ENCODE assay signal across 12 cellular contexts in genomic region chr2:150586858-150587257, GRCh38.
DNase-seq lines count a peak whose midpoint lies in the region; ATAC-seq and TF ChIP-seq lines count a peak whose summit lies in the region.
"Had no signal": no experiment of that assay in that cellular context is flagged by ENCODE, and none has a peak within 500 bp of the region (broad histone marks: within the 10 kb centered on the region; RNA-seq: fewer than 3 reads in every experiment).

No MANE protein-coding gene starts in this region.

- no peak for TF ChIP-seq CTCF in fibroblast of pulmonary artery (IDR thresholded peaks at IDR 0.05; ENCODE audit: low read length, missing control alignments)

- peak; percentile 70 for ATAC-seq in sciatic nerve
- ATAC-seq in HG03521 (IDR thresholded peaks at IDR 0.05; ENCODE audit: unreplicated experiment) = no peak
- no peak for ATAC-seq in HG03108 (IDR thresholded peaks at IDR 0.05; ENCODE audit: unreplicated experiment)
- ATAC-seq: naive thymus-derived CD4-positive, alpha-beta T cell had no signal

- intact Hi-C loops in sciatic nerve (cut with DNase I) = no loop called here

- DNase-seq in DMS53 (lab: John Stamatoyannopoulos, UW) = peak; percentile 1
- no peak for DNase-seq in DMS53 treated with DMSO at 0.1 percent for 48 hours (lab: John Stamatoyannopoulos, UW; ENCODE audit: unreplicated experiment)
- peak; percentile 7 for DNase-seq in SKM-1 (lab: John Stamatoyannopoulos, UW; ENCODE audit: unreplicated experiment)
- peak; percentile 88 for DNase-seq in fibroblast of pulmonary artery (ENCODE audit: low read depth)
- DNase-seq in sciatic nerve (ENCODE audit: low spot score) = no peak
- no peak for DNase-seq in T1000 (lab: John Stamatoyannopoulos, UW)
- DNase-seq: activated CD4-positive, alpha-beta T cell treated with anti-CD3 and anti-CD28 coated beads for 4 hours; naive thymus-derived CD4-positive, alpha-beta T cell; NCI-H2107; SHP77 had no signal

- H3K4me3 ChIP-seq in fibroblast of pulmonary artery (replicated peaks; ENCODE audit: low read depth, low read length) = no peak overlapping the region

Comparison
In these comparisons a context has a peak if more than half of its experiments do, and no peak if none do; other contexts are left out.
1. DNase-seq: peak in DMS53 (single experiment), SKM-1 (single experiment) and fibroblast of pulmonary artery (single experiment); none in DMS53 treated with DMSO at 0.1 percent for 48 hours (single experiment), sciatic nerve (single experiment) and T1000 (single experiment).